8 cellular contexts compared by ENCODE assay signal in genomic region chr3:12484983-12485327, GRCh38. TPM values are rescaled to one million over a fixed set of nuclear protein-coding genes. Genes with fewer than 3 reads are reported as not detected.
DNase-seq lines count a peak whose midpoint lies in the region; ATAC-seq and TF ChIP-seq lines count a peak whose summit lies in the region.

No MANE protein-coding gene starts in this region.

- H3K9ac ChIP-seq in BLaER1 (peak overlapping the region; percentile 89), Karpas-422 (ENCODE audit: low read length) (peak overlapping the region; percentile 85)

- no peak for ATAC-seq in naive thymus-derived CD8-positive, alpha-beta T cell
- no peak for ATAC-seq in HG03469 (IDR thresholded peaks at IDR 0.05; ENCODE audit: unreplicated experiment)
- ATAC-seq in GM21381 (IDR thresholded peaks at IDR 0.05; ENCODE audit: unreplicated experiment), result no peak
- no peak for ATAC-seq in HG03039 (IDR thresholded peaks at IDR 0.05; ENCODE audit: unreplicated experiment)

- peaks cover 39% of the 10 kb centered on the region for H3K36me3 ChIP-seq in BLaER1
- peaks cover 7% of the 10 kb centered on the region; the same call in 1 of the 2 replicates for H3K36me3 ChIP-seq in Karpas-422 (ENCODE audit: insufficient read depth, low read length)

- H3K79me2 ChIP-seq in Karpas-422 (ENCODE audit: low read length), result peaks cover 10% of the 10 kb centered on the region

- H3K27ac Mint-ChIP-seq in naive thymus-derived CD8-positive, alpha-beta T cell, result peak overlapping the region; percentile 94 to 99 (median 98)

- H3K27ac ChIP-seq in BLaER1 (peak overlapping the region; percentile 88), Karpas-422 (ENCODE audit: low read length) (peak overlapping the region; percentile 67; the same call in 1 of the 2 replicates)

- peak overlapping the region; percentile 90 for H3K4me2 ChIP-seq in BLaER1
- H3K4me2 ChIP-seq in Karpas-422 (ENCODE audit: low read depth, low read length, poor library complexity, severe bottlenecking), result peak overlapping the region; percentile 96

- H3K4me1 ChIP-seq in BLaER1, result peaks cover 33% of the 10 kb centered on the region
- H3K4me1 ChIP-seq in Karpas-422 (ENCODE audit: low read length), result peaks cover 22% of the 10 kb centered on the region

- peaks cover 0 to 14% (median 4%) of the 10 kb centered on the region in 3 donors for H3K36me3 Mint-ChIP-seq in naive thymus-derived CD8-positive, alpha-beta T cell

- peak overlapping the region; percentile 83 for H3K4me3 ChIP-seq in BLaER1
- H3K4me3 ChIP-seq in Karpas-422 (ENCODE audit: low read length), result peak overlapping the region; percentile 80
- H3K4me3 ChIP-seq in choroid plexus epithelial cell (ENCODE audit: low read depth, low read length), result peak overlapping the region; percentile 90

- H3K9me3 ChIP-seq in BLaER1 (no peaks in the 10 kb centered on the region), Karpas-422 (ENCODE audit: low read length) (no peaks in the 10 kb centered on the region)

- H3K9me3 Mint-ChIP-seq in naive thymus-derived CD8-positive, alpha-beta T cell, result no peaks in the 10 kb centered on the region

- peaks cover 28% of the 10 kb centered on the region for H4K20me1 ChIP-seq in BLaER1
- peaks cover 17% of the 10 kb centered on the region; the same call in 1 of the 2 replicates for H4K20me1 ChIP-seq in Karpas-422 (ENCODE audit: insufficient read depth, low read depth, low read length)

- TF ChIP-seq CTCF in choroid plexus epithelial cell (conservative IDR thresholded peaks at IDR 0.05; ENCODE audit: low read depth, low read length), result no peak

- DNase-seq in Karpas-422, result no peak
- peak; percentile 29 for DNase-seq in choroid plexus epithelial cell (ENCODE audit: low read depth)
- DNase-seq in naive thymus-derived CD8-positive, alpha-beta T cell, result peak in 1 of 10 donors; percentile 13
- no peak for DNase-seq in midbrain (lab: John Stamatoyannopoulos, UW)

- peaks cover 23 to 55% (median 41%) of the 10 kb centered on the region in 4 donors for H3K4me1 Mint-ChIP-seq in naive thymus-derived CD8-positive, alpha-beta T cell

- no peak overlapping the region for H2AFZ ChIP-seq in Karpas-422 (ENCODE audit: low read length)

- POLR2A ChIA-PET in naive thymus-derived CD8-positive, alpha-beta T cell (lab: Charles Lee), result interaction anchor here (0.7 to 3.4 kb wide), 8 partner anchors 9 to 639 kb away, joined by 3 to 16 read pairs (median 6); partner anchors contain the start of genes MKRN2, RAF1 and TAMM41

- H3K27me3 ChIP-seq in BLaER1, result no peaks in the 10 kb centered on the region
- H3K27me3 ChIP-seq in Karpas-422 (ENCODE audit: low read length), result no peaks in the 10 kb centered on the region

- peak overlapping the region; percentile 92 to 99 (median 94) for H3K4me3 Mint-ChIP-seq in naive thymus-derived CD8-positive, alpha-beta T cell

- H3K27me3 Mint-ChIP-seq in naive thymus-derived CD8-positive, alpha-beta T cell, result no peaks in the 10 kb centered on the region

- H3K9me2 ChIP-seq in Karpas-422 (replicated peaks; ENCODE audit: insufficient read depth, low read length), result no peaks in the 10 kb centered on the region

RNA-seq across cellular contexts. Expression of gene TSEN2, which starts 0.7 kb away (rescaled TPM):
- total RNA-seq in Karpas-422 (2014; rRNA removed; shearing (Covaris generic); ENCODE audit: low replicate concordance), result 19.3 and 28.4 TPM in 2 replicates
- total RNA-seq in naive thymus-derived CD8-positive, alpha-beta T cell, result 10 to 100 TPM; 26.2 to 26.9 TPM
- 10 to 100 TPM; 11.9 to 21.0 (median 11.9) TPM for polyA plus RNA-seq in naive thymus-derived CD8-positive, alpha-beta T cell
